Comparison of ENCODE assay signal across 1 cellular context in genomic region chr15:85167568-85167967, GRCh38.
A peak's percentile ranks its signal among the peaks of the same experiment; 100 is the strongest.
TF ChIP-seq lines count a peak whose summit lies in the region.

No MANE protein-coding gene starts in this region.

TF ChIP-seq in K562, 482 proteins besides CTCF, POLR2A, EP300 and RAD21 (continued from another document):
- no peak for TF ChIP-seq AFF1 (IDR thresholded peaks at IDR 0.05; ENCODE audit: low read depth in 1 of 2, partially characterized antibody in 2 of 2)
- TF ChIP-seq C11orf30 (IDR thresholded peaks at IDR 0.05; ENCODE audit: low read depth), result 0 out of 2 replicates have a peak, but pooled peaks have one; percentile 48
- TF ChIP-seq MAFG (tag; conservative IDR thresholded peaks at IDR 0.05), result peak; percentile 29; the same call in 1 of the 2 replicates
- peak; percentile 79 for TF ChIP-seq ZNF316 (IDR thresholded peaks at IDR 0.05)
